ENCODE assay signal across 1 cellular context in genomic region chr3:157542711-157543485, GRCh38.
TF ChIP-seq lines count a peak whose summit lies in the region.

No MANE protein-coding gene starts in this region.

TF ChIP-seq in IMR-90, 13 proteins besides CTCF, POLR2A, EP300 and RAD21 (continued from another document):
- TF ChIP-seq NFE2L2 (IDR thresholded peaks at IDR 0.05; ENCODE audit: low read depth, low read length): no peak
- TF ChIP-seq RFX5 (IDR thresholded peaks at IDR 0.05; ENCODE audit: low read depth, low read length): no peak
- no peak for TF ChIP-seq CHD1 (IDR thresholded peaks at IDR 0.05; ENCODE audit: low read depth, low read length)
- no peak for TF ChIP-seq BHLHE40 (IDR thresholded peaks at IDR 0.05; ENCODE audit: low read depth, low read length)
- no peak for TF ChIP-seq RCOR1 (IDR thresholded peaks at IDR 0.05; ENCODE audit: insufficient replicate concordance, low read length)
